ENCODE assay signal across 21 cellular contexts in the genomic region with DNA sequence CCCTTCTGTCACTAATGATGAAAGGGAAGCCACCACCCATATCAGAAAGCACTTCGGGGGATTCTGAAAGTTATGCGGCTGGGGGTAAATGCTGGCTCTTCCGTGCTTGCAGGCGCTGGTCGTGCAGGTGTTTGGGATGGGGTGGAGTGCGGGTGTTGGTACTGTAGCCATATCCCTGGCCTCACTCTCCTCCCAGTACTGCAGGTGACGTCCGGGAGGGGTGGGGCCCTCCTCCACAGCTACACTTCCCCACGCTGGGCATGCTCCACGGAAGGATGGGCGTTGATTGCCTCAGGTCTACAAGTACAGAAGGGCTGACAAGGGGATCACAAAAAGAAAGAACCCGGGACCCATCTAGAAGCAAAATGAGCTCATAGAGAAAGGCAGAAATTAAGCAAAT. TPM values are rescaled to one million over a fixed set of nuclear protein-coding genes. Genes with fewer than 3 reads are reported as not detected.
DNase-seq lines count a peak whose midpoint lies in the region; ATAC-seq and TF ChIP-seq lines count a peak whose summit lies in the region.
"Had no signal": no experiment of that assay in that cellular context is flagged by ENCODE, and none has a peak within 500 bp of the region (broad histone marks: within the 10 kb centered on the region; RNA-seq: fewer than 3 reads in every experiment).

No MANE protein-coding gene starts in this region.

- H3K4me1 Mint-ChIP-seq in chondrocyte (ENCODE audit: low read depth), result no peaks in the 10 kb centered on the region
- H3K4me1 Mint-ChIP-seq in CD4-positive, alpha-beta T cell (ENCODE audit: low read depth), result no peaks in the 10 kb centered on the region

- H3K9ac ChIP-seq in mesenchymal stem cell (ENCODE audit: low read length), result no peak overlapping the region

- no peak for TF ChIP-seq CTCF in chondrocyte (IDR thresholded peaks at IDR 0.05)
- TF ChIP-seq CTCF in CD4-positive, alpha-beta T cell (IDR thresholded peaks at IDR 0.05), result no peak

- no peak overlapping the region for H3K4ac ChIP-seq in mesenchymal stem cell (ENCODE audit: low read depth in 1 of 2, low read length in 2 of 2)

- peaks cover 0 to 3% of the 10 kb centered on the region in 2 experiments for H3K27me3 ChIP-seq in mesenchymal stem cell (ENCODE audit: control insufficient read depth in 1 of 2, insufficient read depth in 1 of 2, low read length in 2 of 2)
- no peaks in the 10 kb centered on the region for H3K27me3 ChIP-seq in CD4-positive, alpha-beta T cell (ENCODE audit: control insufficient read depth, insufficient read depth, low read length)
- H3K27me3 ChIP-seq: BE2C had no signal

- no peaks in the 10 kb centered on the region for H3K4me1 ChIP-seq in mesenchymal stem cell (ENCODE audit: control insufficient read depth, insufficient read depth, low read depth, low read length)
- H3K4me1 ChIP-seq: A549, BE2C had no signal

- CTCF ChIA-PET in CD4-positive, alpha-beta T cell (lab: Charles Lee), result no interaction called here

- no peak overlapping the region for H3K27ac ChIP-seq in mesenchymal stem cell (ENCODE audit: low read length, poor library complexity, severe bottlenecking)
- no peak overlapping the region for H3K27ac ChIP-seq in CD4-positive, alpha-beta T cell (ENCODE audit: low read depth, low read length)
- H3K27ac ChIP-seq: A549, C4-2B had no signal

- WGBS in mesenchymal stem cell, result 86% methylated on average over 7 of the region's 12 CpGs

- no peak overlapping the region for H2BK5ac ChIP-seq in mesenchymal stem cell (ENCODE audit: low read depth, low read length, poor library complexity, severe bottlenecking)

- no peak overlapping the region for H3K18ac ChIP-seq in mesenchymal stem cell (ENCODE audit: low read depth in 1 of 2, low read length in 2 of 2)

- H3K14ac ChIP-seq in mesenchymal stem cell (ENCODE audit: low read length in 2 of 2), result no peak overlapping the region

- H3K23ac ChIP-seq in mesenchymal stem cell (ENCODE audit: low read length in 2 of 2), result no peak overlapping the region

- no peak for ATAC-seq in CD4-positive, alpha-beta T cell (ENCODE audit: poor library complexity)
- ATAC-seq: A549; CD8-positive, alpha-beta T cell had no signal

- H2BK12ac ChIP-seq in mesenchymal stem cell (ENCODE audit: low read length in 2 of 2), result no peak overlapping the region

- no peaks in the 10 kb centered on the region for H3K36me3 ChIP-seq in mesenchymal stem cell (ENCODE audit: control insufficient read depth in 1 of 2, insufficient read depth in 2 of 2, low read depth in 1 of 2, low read length in 2 of 2)
- H3K36me3 ChIP-seq: BE2C had no signal

- H2AFZ ChIP-seq in mesenchymal stem cell (ENCODE audit: low read depth, low read length), result peak overlapping the region; percentile 51

- no peak overlapping the region for H3K4me3 Mint-ChIP-seq in chondrocyte (ENCODE audit: unreplicated experiment)
- H3K4me3 Mint-ChIP-seq in CD4-positive, alpha-beta T cell, result no peak overlapping the region
- H3K4me3 Mint-ChIP-seq: CD8-positive, alpha-beta T cell; HFFc6 had no signal

- H4K91ac ChIP-seq in mesenchymal stem cell (ENCODE audit: low read length), result no peak overlapping the region

- no peak overlapping the region for H2BK120ac ChIP-seq in mesenchymal stem cell (ENCODE audit: low read depth, low read length)

- H3K9me3 ChIP-seq in mesenchymal stem cell (ENCODE audit: control insufficient read depth, low read length), result peaks cover 8% of the 10 kb centered on the region
- H3K9me3 ChIP-seq in CD4-positive, alpha-beta T cell (ENCODE audit: control insufficient read depth, low read length), result peaks cover 3% of the 10 kb centered on the region
- H3K9me3 ChIP-seq: A549, BE2C had no signal

- peak; percentile 64 for DNase-seq in NCI-H69 (lab: John Stamatoyannopoulos, UW)
- peak; percentile 44 for DNase-seq in chondrocyte (ENCODE audit: low spot score)
- no peak for DNase-seq in mesenchymal stem cell
- peak; percentile 60 for DNase-seq in posterior vena cava (ENCODE audit: low spot score)
- no peak for DNase-seq in activated CD4-positive, alpha-beta T cell treated with anti-CD3 and anti-CD28 coated beads, Interleukin-2, amount 50 U/mL, for 48 hours
- DNase-seq in CD4-positive, alpha-beta T cell, result no peak
- DNase-seq in activated CD4-positive, alpha-beta T cell treated with anti-CD3 and anti-CD28 coated beads for 48 hours, result no peak
- DNase-seq: BE2C; CD8-positive, alpha-beta T cell; COR-L47; DMS153; DMS79 treated with DMSO at 0.1 percent for 48 hours; EL; GDM1; HCEC 1CT; HFFc6 had no signal

- H3K27ac Mint-ChIP-seq in chondrocyte (ENCODE audit: unreplicated experiment), result no peak overlapping the region
- no peak overlapping the region for H3K27ac Mint-ChIP-seq in CD4-positive, alpha-beta T cell
- H3K27ac Mint-ChIP-seq: CD8-positive, alpha-beta T cell; HFFc6 had no signal

- no peak overlapping the region for H3K4me2 ChIP-seq in mesenchymal stem cell (ENCODE audit: low read length, poor library complexity, severe bottlenecking)
- H3K4me2 ChIP-seq: A549 had no signal

- no peak overlapping the region for H4K8ac ChIP-seq in mesenchymal stem cell (ENCODE audit: low read length)

- H3K4me3 ChIP-seq in mesenchymal stem cell (ENCODE audit: insufficient read depth in 1 of 2, low read depth in 1 of 2, low read length in 2 of 2), result no peak overlapping the region
- H3K4me3 ChIP-seq: A549 had no signal

- POLR2A ChIA-PET in CD4-positive, alpha-beta T cell (lab: Charles Lee), result no interaction called here

- peaks cover 15% of the 10 kb centered on the region for H3K9me3 Mint-ChIP-seq in chondrocyte (ENCODE audit: low read depth)
- H3K9me3 Mint-ChIP-seq in CD4-positive, alpha-beta T cell, result no peaks in the 10 kb centered on the region

- H3K27me3 Mint-ChIP-seq in chondrocyte (ENCODE audit: low read depth), result no peaks in the 10 kb centered on the region
- H3K27me3 Mint-ChIP-seq in CD4-positive, alpha-beta T cell, result no peaks in the 10 kb centered on the region

- H2AK5ac ChIP-seq in mesenchymal stem cell (ENCODE audit: low read length, severe bottlenecking), result no peak overlapping the region

- H2BK15ac ChIP-seq in mesenchymal stem cell (ENCODE audit: low read depth, poor library complexity, severe bottlenecking), result no peak overlapping the region

- intact Hi-C loops in posterior vena cava (cut with DNase I), result no loop called here
- intact Hi-C loops in CD4-positive, alpha-beta T cell (cut with DNase I, micrococcal nuclease), result no loop called here

- H3K79me1 ChIP-seq in mesenchymal stem cell (replicated peaks; ENCODE audit: low read length, poor library complexity, severe bottlenecking), result no peaks in the 10 kb centered on the region

- H3K36me3 Mint-ChIP-seq in chondrocyte (ENCODE audit: low read depth), result no peaks in the 10 kb centered on the region
- H3K36me3 Mint-ChIP-seq in CD4-positive, alpha-beta T cell (ENCODE audit: low read depth), result no peaks in the 10 kb centered on the region
- H3K36me3 Mint-ChIP-seq: CD8-positive, alpha-beta T cell had no signal

RNA-seq across cellular contexts. Expression of a gene that starts 48.6 kb away (rescaled TPM):
- not detected in 3 replicates for total RNA-seq in chondrocyte
- polyA plus RNA-seq in mesenchymal stem cell (2013, experiment 1 of 2), result not detected
- not detected for polyA plus RNA-seq in mesenchymal stem cell (2013, experiment 2 of 2)
- not detected for total RNA-seq in posterior vena cava
- total RNA-seq in CD4-positive, alpha-beta T cell, result not detected
- total RNA-seq: CD8-positive, alpha-beta T cell; H4; HFFc6; HT1080 had no signal
- polyA plus RNA-seq: A549, AG04450 had no signal

RNA-seq across cellular contexts. Expression of a gene that starts 50.7 kb away (rescaled TPM):
- not detected in 3 replicates for total RNA-seq in chondrocyte
- 0.03 TPM for polyA plus RNA-seq in mesenchymal stem cell (2013, experiment 1 of 2)
- polyA plus RNA-seq in mesenchymal stem cell (2013, experiment 2 of 2), result not detected
- not detected for total RNA-seq in posterior vena cava
- total RNA-seq in CD4-positive, alpha-beta T cell, result not detected
- total RNA-seq: CD8-positive, alpha-beta T cell; H4; HFFc6; HT1080 had no signal
- polyA plus RNA-seq: A549, AG04450 had no signal

Comparison
In these comparisons a context has a peak if more than half of its experiments do, and no peak if none do; other contexts are left out.
1. DNase-seq: peak in NCI-H69 (single experiment), chondrocyte (single experiment) and posterior vena cava (single experiment); none in mesenchymal stem cell (single experiment), activated CD4-positive, alpha-beta T cell treated with anti-CD3 and anti-CD28 coated beads, Interleukin-2, amount 50 U/mL, for 48 hours (0 of 2), CD4-positive, alpha-beta T cell (0 of 10) and activated CD4-positive, alpha-beta T cell treated with anti-CD3 and anti-CD28 coated beads for 48 hours (single experiment).